In the genomic region with DNA sequence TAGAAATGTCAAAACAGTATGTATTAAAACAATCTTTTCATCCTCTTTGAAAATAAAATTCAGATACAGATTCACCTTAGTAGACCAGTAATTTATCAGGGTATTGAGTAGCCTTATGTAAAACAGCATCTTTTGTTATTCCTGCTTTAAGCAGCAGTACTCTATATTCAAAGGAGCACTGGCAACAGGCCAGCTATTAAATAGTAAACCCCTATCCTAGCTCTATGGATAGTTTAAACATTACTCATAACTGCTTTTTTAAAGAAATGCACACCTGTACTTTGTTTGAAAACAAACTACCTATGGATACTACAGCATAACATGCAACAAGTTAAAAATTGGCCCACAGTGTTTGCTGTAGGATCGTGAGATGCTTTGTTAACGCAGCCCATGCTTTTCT, we compare ENCODE assay signal across 4 cellular contexts. TPM values are rescaled to one million over a fixed set of nuclear protein-coding genes. Genes with fewer than 3 reads are reported as not detected.
"Had no signal": no experiment of that assay in that cellular context is flagged by ENCODE, and none has a peak within 500 bp of the region (broad histone marks: within the 10 kb centered on the region; RNA-seq: fewer than 3 reads in every experiment).

No MANE protein-coding gene starts in this region.

RNA-seq across cellular contexts. Expression of gene TBX20, which starts 53.7 kb away (rescaled TPM):
- total RNA-seq: activated CD8-positive, alpha-beta T cell treated with anti-CD3 and anti-CD28 coated beads for 36 hours; chondrocyte; Peyer's patch had no signal
- polyA plus RNA-seq: adipose tissue had no signal
